Comparison of ENCODE assay signal across 10 cellular contexts in the genomic region with DNA sequence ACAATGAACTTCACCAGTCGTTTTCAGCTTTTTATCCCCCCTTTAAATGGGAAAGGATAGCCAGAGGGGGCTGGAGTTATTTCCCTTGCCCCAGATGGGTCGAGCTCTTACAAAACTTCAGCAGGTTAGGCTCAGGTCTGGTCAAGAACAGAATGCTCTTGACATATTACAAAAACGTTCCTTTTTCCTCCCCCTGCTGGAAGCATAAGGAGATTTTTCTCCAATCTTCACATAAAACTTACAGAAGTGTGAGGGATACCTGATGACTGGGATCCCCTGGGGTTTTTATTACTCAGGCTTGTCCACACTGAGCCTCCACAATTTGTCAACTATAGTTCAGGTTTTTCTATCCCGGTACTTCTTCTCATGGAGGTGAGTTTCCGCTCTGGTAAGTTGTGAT.
DNase-seq lines count a peak whose midpoint lies in the region; ATAC-seq and TF ChIP-seq lines count a peak whose summit lies in the region.
"Had no signal": no experiment of that assay in that cellular context is flagged by ENCODE, and none has a peak within 500 bp of the region (broad histone marks: within the 10 kb centered on the region; RNA-seq: fewer than 3 reads in every experiment).

No MANE protein-coding gene starts in this region.

- no peak for TF ChIP-seq EP300 in tibial nerve (IDR thresholded peaks at IDR 0.05)

- TF ChIP-seq POLR2A in tibial nerve (IDR thresholded peaks at IDR 0.05), result no peak

- H3K36me3 ChIP-seq in tibial nerve, result no peaks in the 10 kb centered on the region

- ATAC-seq in HG02642 (IDR thresholded peaks at IDR 0.05; ENCODE audit: poor library complexity, unreplicated experiment), result no peak
- ATAC-seq: Right ventricle myocardium inferior had no signal

- CTCF ChIA-PET in AG04450 (lab: Charles Lee), result interaction anchor here (1.5 to 2.2 kb wide), 2 partner anchors 69 to 71 kb away, joined by 4 to 9 read pairs; no protein-coding TSS in a partner anchor

- POLR2A ChIA-PET in AG04450 (lab: Yijun Ruan, JAX), result no interaction called here

- H3K9me3 ChIP-seq in AG04450 (ENCODE audit: control insufficient read depth, insufficient read depth, low read length), result peaks cover 5% of the 10 kb centered on the region; the same call in 1 of the 2 replicates
- peaks cover 0 to 29% (median 7%) of the 10 kb centered on the region in 4 donors for H3K9me3 ChIP-seq in tibial nerve

- H3K4me3 ChIP-seq in AG04450 (ENCODE audit: low read depth, low read length) (no peak overlapping the region), tibial nerve (no peak overlapping the region)

- H3K27me3 ChIP-seq in AG04450 (ENCODE audit: control insufficient read depth, insufficient read depth, low read length), result no peaks in the 10 kb centered on the region
- H3K27me3 ChIP-seq in tibial nerve, result no peaks in the 10 kb centered on the region

- H3K27ac ChIP-seq in AG04450 (ENCODE audit: low read depth, low read length) (no peak overlapping the region), tibial nerve (no peak overlapping the region)

- DNase-seq in AG04450 (ENCODE audit: low read depth, low spot score) (no peak), RPMI8226 (peak; percentile 62), glomerular visceral epithelial cell (ENCODE audit: extremely low spot score) (peak; percentile 51), NCI-H510A (lab: John Stamatoyannopoulos, UW) (no peak), cortex of kidney (lab: John Stamatoyannopoulos, UW) (no peak), tibial nerve (ENCODE audit: low spot score in 2 of 2) (no peak)
- DNase-seq: naive B cell had no signal

- no peaks in the 10 kb centered on the region for H3K4me1 ChIP-seq in tibial nerve

- TF ChIP-seq CTCF in AG04450 (IDR thresholded peaks at IDR 0.05; ENCODE audit: low read depth, low read length) (peak; percentile 48), GM12873 (IDR thresholded peaks at IDR 0.05; ENCODE audit: insufficient read depth, low read depth, low read length, missing control alignments) (peak; percentile 36), tibial nerve (IDR thresholded peaks at IDR 0.05) (no peak)

- WGBS in tibial nerve, 2 donors, result 60 to 62% methylated on average over 5 of the region's 5 CpGs

Comparison
In these comparisons a context has a peak if more than half of its experiments do, and no peak if none do; other contexts are left out.
1. DNase-seq: peak in RPMI8226 (single experiment) and glomerular visceral epithelial cell (single experiment); none in AG04450 (single experiment), NCI-H510A (single experiment), cortex of kidney (single experiment) and tibial nerve (0 of 2).
2. CTCF ChIP-seq: peak in AG04450 (single experiment) and GM12873 (single experiment); none in tibial nerve (0 of 5).